Comparison of ENCODE assay signal across 13 cellular contexts in the genomic region with DNA sequence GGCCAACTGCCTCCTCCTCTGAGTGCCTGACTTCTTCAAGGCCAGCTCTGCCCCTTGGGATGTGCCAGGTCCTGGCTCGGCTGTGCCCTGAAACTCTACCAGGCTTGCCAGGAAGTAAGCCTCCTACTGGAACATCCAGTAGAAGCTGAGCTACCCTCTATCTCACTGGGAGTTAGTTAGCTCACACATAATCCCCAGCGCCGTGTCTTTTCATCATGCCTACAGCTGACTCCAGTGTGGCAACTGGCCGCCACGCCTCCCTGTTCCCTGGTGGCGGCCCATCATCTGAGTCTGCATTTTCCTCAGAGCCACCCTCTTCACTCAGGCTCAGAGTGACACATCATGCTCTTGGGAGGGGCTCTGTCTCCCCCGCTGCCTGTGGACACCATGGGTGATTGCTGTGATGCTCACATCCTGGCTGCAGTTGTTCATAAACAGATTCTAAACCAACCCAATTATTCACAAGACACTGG.
DNase-seq lines count a peak whose midpoint lies in the region; ATAC-seq, FAIRE-seq and TF ChIP-seq lines count a peak whose summit lies in the region.
"Had no signal": no experiment of that assay in that cellular context is flagged by ENCODE, and none has a peak within 500 bp of the region (broad histone marks: within the 10 kb centered on the region; RNA-seq: fewer than 3 reads in every experiment).

No MANE protein-coding gene starts in this region.

- H3K27ac ChIP-seq in astrocyte (ENCODE audit: low read depth, low read length) (no peak overlapping the region), colonic mucosa (no peak overlapping the region)
- H3K27ac ChIP-seq: lower lobe of right lung, skin epidermis had no signal

- H3K4me3 Mint-ChIP-seq in astrocyte (ENCODE audit: unreplicated experiment), result no peak overlapping the region
- H3K4me3 Mint-ChIP-seq in activated CD8-positive, alpha-beta T cell treated with anti-CD3 and anti-CD28 coated beads for 36 hours, result no peak overlapping the region

- intact Hi-C loops in activated CD8-positive, alpha-beta T cell treated with anti-CD3 and anti-CD28 coated beads for 36 hours (cut with micrococcal nuclease), result no loop called here
- intact Hi-C loops in colonic mucosa (cut with DNase I), result no loop called here

- TF ChIP-seq CTCF in astrocyte (IDR thresholded peaks at IDR 0.05; ENCODE audit: insufficient read depth, low read depth, low read length), result no peak
- no peak for TF ChIP-seq CTCF in activated CD8-positive, alpha-beta T cell treated with anti-CD3 and anti-CD28 coated beads for 36 hours (IDR thresholded peaks at IDR 0.05)
- TF ChIP-seq CTCF in colonic mucosa (IDR thresholded peaks at IDR 0.05), result no peak

- no peak for ATAC-seq in activated CD8-positive, alpha-beta T cell treated with anti-CD3 and anti-CD28 coated beads for 36 hours
- ATAC-seq: lower lobe of right lung had no signal

- no peaks in the 10 kb centered on the region for H3K79me2 ChIP-seq in astrocyte (ENCODE audit: insufficient read depth, low read length)

- H4K20me1 ChIP-seq in astrocyte (ENCODE audit: insufficient read depth, low read length), result no peaks in the 10 kb centered on the region

- H3K4me2 ChIP-seq in astrocyte (ENCODE audit: low read length), result peak overlapping the region; percentile 12

- H3K9me3 ChIP-seq in astrocyte (ENCODE audit: insufficient read depth, low read depth, low read length) (no peaks in the 10 kb centered on the region), colonic mucosa (no peaks in the 10 kb centered on the region)
- H3K9me3 ChIP-seq: lower lobe of right lung had no signal

- peaks cover 9% of the 10 kb centered on the region for H3K4me1 Mint-ChIP-seq in astrocyte (ENCODE audit: low read depth, unreplicated experiment)
- no peaks in the 10 kb centered on the region for H3K4me1 Mint-ChIP-seq in activated CD8-positive, alpha-beta T cell treated with anti-CD3 and anti-CD28 coated beads for 36 hours (ENCODE audit: low read depth)

- FAIRE-seq in H54 (lab: Jason Lieb, UNC) (peak; percentile 72), astrocyte (lab: Jason Lieb, UNC) (no peak)
- FAIRE-seq: D721Med had no signal

- H3K4me1 ChIP-seq in astrocyte (ENCODE audit: insufficient read depth, low read length) (peaks cover 8% of the 10 kb centered on the region), colonic mucosa (no peaks in the 10 kb centered on the region)
- H3K4me1 ChIP-seq: lower lobe of right lung had no signal

- H3K36me3 ChIP-seq in astrocyte (ENCODE audit: insufficient read depth, low read length) (no peaks in the 10 kb centered on the region), colonic mucosa (no peaks in the 10 kb centered on the region)
- H3K36me3 ChIP-seq: lower lobe of right lung had no signal

- POLR2A ChIA-PET in activated CD8-positive, alpha-beta T cell treated with anti-CD3 and anti-CD28 coated beads for 36 hours (lab: Charles Lee), result interaction anchor here (0.7 kb wide), 1 partner anchor 20 kb away, joined by 3 read pairs; no protein-coding TSS in a partner anchor

- H3K27me3 ChIP-seq in astrocyte (ENCODE audit: insufficient read depth, low read length) (no peaks in the 10 kb centered on the region), colonic mucosa (no peaks in the 10 kb centered on the region)

- peaks cover 6% of the 10 kb centered on the region for H3K27me3 Mint-ChIP-seq in astrocyte (ENCODE audit: low read depth, unreplicated experiment)
- peaks cover 6% of the 10 kb centered on the region for H3K27me3 Mint-ChIP-seq in activated CD8-positive, alpha-beta T cell treated with anti-CD3 and anti-CD28 coated beads for 36 hours

- H3K9ac ChIP-seq in astrocyte (ENCODE audit: low read length) (no peak overlapping the region), colonic mucosa (ENCODE audit: low read depth in 2 of 2, low read length in 2 of 2) (no peak overlapping the region)

- TF ChIP-seq POLR2A in H54 (IDR thresholded peaks at IDR 0.05; ENCODE audit: low read depth, low read length), result no peak

- peaks cover 4% of the 10 kb centered on the region for H3K9me3 Mint-ChIP-seq in astrocyte (ENCODE audit: unreplicated experiment)
- no peaks in the 10 kb centered on the region for H3K9me3 Mint-ChIP-seq in activated CD8-positive, alpha-beta T cell treated with anti-CD3 and anti-CD28 coated beads for 36 hours

- H3K4me3 ChIP-seq in astrocyte (ENCODE audit: insufficient read depth, low read depth, low read length) (no peak overlapping the region), colonic mucosa (no peak overlapping the region)
- H3K4me3 ChIP-seq: lower lobe of right lung, skin epidermis had no signal

- no peaks in the 10 kb centered on the region for H3K36me3 Mint-ChIP-seq in astrocyte (ENCODE audit: low read depth, unreplicated experiment)
- no peaks in the 10 kb centered on the region for H3K36me3 Mint-ChIP-seq in activated CD8-positive, alpha-beta T cell treated with anti-CD3 and anti-CD28 coated beads for 36 hours (ENCODE audit: low read depth)

- DNase-seq in A172 (ENCODE audit: low spot score), result peak; percentile 70
- DNase-seq in H54 (ENCODE audit: insufficient read length, low spot score), result no peak
- no peak for DNase-seq in astrocyte (ENCODE audit: low read depth)
- DNase-seq in myocyte (ENCODE audit: low read depth), result peak; percentile 95
- no peak for DNase-seq in activated CD8-positive, alpha-beta T cell treated with anti-CD3 and anti-CD28 coated beads for 36 hours
- DNase-seq in colonic mucosa, result no peak
- no peak for DNase-seq in NCI-H1105 treated with DMSO at 0.1 percent for 48 hours (lab: John Stamatoyannopoulos, UW)
- DNase-seq in COLO829 (ENCODE audit: low spot score), result no peak
- DNase-seq: cortex of kidney, lower lobe of right lung, NCI-H1048 had no signal

- peak overlapping the region; percentile 28 for H2AFZ ChIP-seq in astrocyte (ENCODE audit: low read depth, low read length)

- CTCF ChIA-PET in activated CD8-positive, alpha-beta T cell treated with anti-CD3 and anti-CD28 coated beads for 36 hours (lab: Charles Lee), result no interaction called here

- peak overlapping the region; percentile 59 for H3K27ac Mint-ChIP-seq in astrocyte (ENCODE audit: unreplicated experiment)
- no peak overlapping the region for H3K27ac Mint-ChIP-seq in activated CD8-positive, alpha-beta T cell treated with anti-CD3 and anti-CD28 coated beads for 36 hours

Comparison
In these comparisons a context has a peak if more than half of its experiments do, and no peak if none do; other contexts are left out.
1. DNase-seq: peak in A172 (single experiment) and myocyte (single experiment); none in H54 (single experiment), astrocyte (single experiment), activated CD8-positive, alpha-beta T cell treated with anti-CD3 and anti-CD28 coated beads for 36 hours (single experiment), colonic mucosa (single experiment), NCI-H1105 treated with DMSO at 0.1 percent for 48 hours (single experiment) and COLO829 (single experiment).